10 cellular contexts compared by ENCODE assay signal in genomic region chr14:58796636-58797429, GRCh38.
DNase-seq lines count a peak whose midpoint lies in the region; ATAC-seq and TF ChIP-seq lines count a peak whose summit lies in the region.
"Had no signal": no experiment of that assay in that cellular context is flagged by ENCODE, and none has a peak within 500 bp of the region (broad histone marks: within the 10 kb centered on the region; RNA-seq: fewer than 3 reads in every experiment).

No MANE protein-coding gene starts in this region.

- no peak for TF ChIP-seq CTCF in GM10248 (IDR thresholded peaks at IDR 0.05; ENCODE audit: control extremely low read depth, extremely low read depth, low read depth, missing control alignments)
- no peak for TF ChIP-seq CTCF in choroid plexus epithelial cell (conservative IDR thresholded peaks at IDR 0.05; ENCODE audit: low read depth, low read length)
- TF ChIP-seq CTCF in mesothelial cell of epicardium (IDR thresholded peaks at IDR 0.05; ENCODE audit: unreplicated experiment): no peak

- H3K4me3 Mint-ChIP-seq in mesothelial cell of epicardium: no peak overlapping the region
- H3K4me3 Mint-ChIP-seq: activated CD4-positive, alpha-beta T cell treated with anti-CD3 and anti-CD28 coated beads for 36 hours; CD4-positive, CD25-positive, alpha-beta regulatory T cell had no signal

- ATAC-seq in GM21360 (IDR thresholded peaks at IDR 0.05; ENCODE audit: unreplicated experiment) (peak; percentile 74), HG03175 (IDR thresholded peaks at IDR 0.05; ENCODE audit: unreplicated experiment) (peak; percentile 91)
- ATAC-seq: activated CD4-positive, alpha-beta T cell treated with anti-CD3 and anti-CD28 coated beads for 36 hours had no signal

- POLR2A ChIA-PET in GM10248 (lab: Yijun Ruan, JAX): no interaction called here

- DNase-seq in GM10248 (ENCODE audit: extremely low spot score) (peak; percentile 54), choroid plexus epithelial cell (ENCODE audit: low read depth) (peak; percentile 34), glomerular visceral epithelial cell (ENCODE audit: extremely low spot score) (no peak), mesothelial cell of epicardium (ENCODE audit: low spot score in 2 of 2, unreplicated experiment in 2 of 2) (no peak), head of caudate nucleus (no peak), putamen (ENCODE audit: low spot score) (no peak)
- DNase-seq: activated CD4-positive, alpha-beta T cell treated with anti-CD3 and anti-CD28 coated beads for 36 hours; CD4-positive, CD25-positive, alpha-beta regulatory T cell had no signal

- intact Hi-C loops in head of caudate nucleus (cut with DNase I): no loop called here

- CTCF ChIA-PET in GM10248 (lab: Yijun Ruan, JAX): interaction anchor here (1.2 to 2.1 kb wide), 6 partner anchors 15 to 295 kb away, joined by 3 to 6 read pairs (median 4); no protein-coding TSS in a partner anchor

- no peaks in the 10 kb centered on the region for H3K27me3 Mint-ChIP-seq in mesothelial cell of epicardium (ENCODE audit: low read depth)

- H3K4me3 ChIP-seq in choroid plexus epithelial cell (ENCODE audit: low read depth, low read length): no peak overlapping the region

- peaks cover 23% of the 10 kb centered on the region for H3K4me1 Mint-ChIP-seq in mesothelial cell of epicardium
- H3K4me1 Mint-ChIP-seq: activated CD4-positive, alpha-beta T cell treated with anti-CD3 and anti-CD28 coated beads for 36 hours; CD4-positive, CD25-positive, alpha-beta regulatory T cell had no signal

- no peaks in the 10 kb centered on the region for H3K9me3 Mint-ChIP-seq in mesothelial cell of epicardium

- H3K36me3 Mint-ChIP-seq in mesothelial cell of epicardium: no peaks in the 10 kb centered on the region
- H3K36me3 Mint-ChIP-seq: CD4-positive, CD25-positive, alpha-beta regulatory T cell had no signal

- H3K27ac Mint-ChIP-seq in mesothelial cell of epicardium: no peak overlapping the region
- H3K27ac Mint-ChIP-seq: activated CD4-positive, alpha-beta T cell treated with anti-CD3 and anti-CD28 coated beads for 36 hours; CD4-positive, CD25-positive, alpha-beta regulatory T cell had no signal

Comparison
In these comparisons a context has a peak if more than half of its experiments do, and no peak if none do; other contexts are left out.
1. DNase-seq: peak in GM10248 (single experiment) and choroid plexus epithelial cell (single experiment); none in glomerular visceral epithelial cell (single experiment), mesothelial cell of epicardium (0 of 2), head of caudate nucleus (0 of 42) and putamen (single experiment).